In genomic region chr6:154318711-154319110, GRCh38 we compare ENCODE assay signal across 23 cellular contexts. TPM values are rescaled to one million over a fixed set of nuclear protein-coding genes. Genes with fewer than 3 reads are reported as not detected.
DNase-seq lines count a peak whose midpoint lies in the region; ATAC-seq, FAIRE-seq and TF ChIP-seq lines count a peak whose summit lies in the region.
"Had no signal": no experiment of that assay in that cellular context is flagged by ENCODE, and none has a peak within 500 bp of the region (broad histone marks: within the 10 kb centered on the region; RNA-seq: fewer than 3 reads in every experiment).

No MANE protein-coding gene starts in this region.

- 51% methylated on average over 1 of the region's 1 CpG for WGBS in hepatocyte (ENCODE audit: low lambda C conversion rate, missing lambda C conversion rate)
- WGBS in neuronal stem cell (ENCODE audit: extremely low coverage in 2 of 2, insufficient read length in 2 of 2, insufficient replicate concordance in 1 of 2), 2 donors: no CpG with 5 or more reads among the region's 1 CpG

- H3K27me3 Mint-ChIP-seq in activated T-cell treated with anti-CD3 and anti-CD28 coated beads, Interleukin-2, amount 50 U/mL, for 24 hours: no peaks in the 10 kb centered on the region
- H3K27me3 Mint-ChIP-seq: brain had no signal

- no peak overlapping the region for H2BK15ac ChIP-seq in neuronal stem cell (ENCODE audit: low read length)

- ATAC-seq in GM19395 (IDR thresholded peaks at IDR 0.05; ENCODE audit: unreplicated experiment) (peak; percentile 27), SK-N-SH treated with all-trans-retinoic acid at 6 μM for 48 hours (peak; percentile 34)
- ATAC-seq: left cardiac atrium had no signal

- H2AFZ ChIP-seq in hepatocyte (no peak overlapping the region), neuronal stem cell (ENCODE audit: low read length) (no peak overlapping the region)

- no peaks in the 10 kb centered on the region for H3K27me3 ChIP-seq in hepatocyte
- no peaks in the 10 kb centered on the region for H3K27me3 ChIP-seq in neuronal stem cell (ENCODE audit: control insufficient read depth in 3 of 3, insufficient read depth in 3 of 3, low read depth in 1 of 3, low read length in 3 of 3)
- H3K27me3 ChIP-seq: esophagus muscularis mucosa had no signal

- DNase-seq in hepatocyte (ENCODE audit: low spot score) (no peak), neuronal stem cell (ENCODE audit: low spot score) (no peak), NCI-H2171 (lab: John Stamatoyannopoulos, UW) (no peak), H4 (ENCODE audit: low spot score) (no peak)
- no peak for DNase-seq in activated T-cell treated with anti-CD3 and anti-CD28 coated beads, Interleukin-2, amount 50 U/mL, for 24 hours
- DNase-seq: activated CD4-positive, alpha-beta T cell treated with anti-CD3 and anti-CD28 coated beads, Interleukin-2, amount 50 U/mL, for 1 hour; C1 segment of cervical spinal cord; GDM1; Kasumi-1; left cardiac atrium; mesendoderm; naive B cell; NCI-H187; NCI-H2227 treated with DMSO at 0.1 percent for 48 hours; SHP77 treated with DMSO at 0.1 percent for 48 hours; T-helper 2 cell had no signal

- H2BK12ac ChIP-seq in neuronal stem cell (ENCODE audit: low read length): no peak overlapping the region

- H3K4me2 ChIP-seq in hepatocyte (peak overlapping the region; percentile 56), neuronal stem cell (ENCODE audit: insufficient read depth, low read length, poor library complexity, severe bottlenecking) (no peak overlapping the region)

- H2BK120ac ChIP-seq in neuronal stem cell (ENCODE audit: low read depth, low read length): no peak overlapping the region

- no peak overlapping the region for H3K14ac ChIP-seq in neuronal stem cell (ENCODE audit: low read length)

- H3K9me3 Mint-ChIP-seq in activated T-cell treated with anti-CD3 and anti-CD28 coated beads, Interleukin-2, amount 50 U/mL, for 24 hours: no peaks in the 10 kb centered on the region
- H3K9me3 Mint-ChIP-seq: activated T-helper 2 cell treated with anti-CD3 and anti-CD28 coated beads, Interferon-gamma antibody, Interleukin-2, Interleukin-4, amounts not matched to agents 10 μg/mL and 5 μg/mL and 100 μg/mL, durations not matched to agents 14 hours and 24 hours and 36 hours had no signal

- no peak overlapping the region for H3K18ac ChIP-seq in neuronal stem cell (ENCODE audit: low read length)

- H3K79me1 ChIP-seq in neuronal stem cell (ENCODE audit: low read depth, low read length): no peaks in the 10 kb centered on the region

- H3K4me1 ChIP-seq in hepatocyte (ENCODE audit: insufficient read depth) (peaks cover 8% of the 10 kb centered on the region), neuronal stem cell (ENCODE audit: control insufficient read depth in 2 of 2, insufficient read depth in 1 of 2, low read depth in 1 of 2, low read length in 2 of 2) (no peaks in the 10 kb centered on the region)
- H3K4me1 ChIP-seq: esophagus muscularis mucosa had no signal

- FAIRE-seq in A204.1 (lab: Jason Lieb, UNC): peak; percentile 82
- FAIRE-seq: colon had no signal

- H3K9me3 ChIP-seq in hepatocyte (ENCODE audit: low read depth): no peaks in the 10 kb centered on the region
- H3K9me3 ChIP-seq in neuronal stem cell (replicated peaks in 1 of 2; ENCODE audit: control insufficient read depth in 2 of 2, insufficient read depth in 1 of 2, low read depth in 1 of 2, low read length in 2 of 2): no peaks in the 10 kb centered on the region
- H3K9me3 ChIP-seq: esophagus muscularis mucosa had no signal

- H3K23ac ChIP-seq in neuronal stem cell (ENCODE audit: low read depth, low read length, poor library complexity): no peak overlapping the region

- no peak for TF ChIP-seq CTCF in hepatocyte (IDR thresholded peaks at IDR 0.05; ENCODE audit: poor library complexity)

- H3K79me2 ChIP-seq in hepatocyte: no peaks in the 10 kb centered on the region

- no peak overlapping the region for H3K4ac ChIP-seq in neuronal stem cell (ENCODE audit: low read length)

- H3K36me3 Mint-ChIP-seq in activated T-cell treated with anti-CD3 and anti-CD28 coated beads, Interleukin-2, amount 50 U/mL, for 24 hours (ENCODE audit: low read depth): no peaks in the 10 kb centered on the region
- H3K36me3 Mint-ChIP-seq: brain, naive B cell had no signal

- peaks cover 16% of the 10 kb centered on the region for H3K4me1 Mint-ChIP-seq in activated T-cell treated with anti-CD3 and anti-CD28 coated beads, Interleukin-2, amount 50 U/mL, for 24 hours (ENCODE audit: low read depth)
- H3K4me1 Mint-ChIP-seq: naive B cell had no signal

- no peak overlapping the region for H3K9ac ChIP-seq in neuronal stem cell (ENCODE audit: low read depth, low read length, poor library complexity)

- H3K36me3 ChIP-seq in hepatocyte (replicated peaks; ENCODE audit: insufficient read depth, low read depth) (no peaks in the 10 kb centered on the region), neuronal stem cell (replicated peaks in 1 of 2; ENCODE audit: control insufficient read depth in 2 of 2, insufficient read depth in 2 of 2, low read length in 2 of 2) (no peaks in the 10 kb centered on the region)
- H3K36me3 ChIP-seq: esophagus muscularis mucosa had no signal

- H4K91ac ChIP-seq in neuronal stem cell (ENCODE audit: low read depth, low read length, poor library complexity): no peak overlapping the region

- no peak overlapping the region for H2AK5ac ChIP-seq in neuronal stem cell (ENCODE audit: low read depth, low read length)

- no peak overlapping the region for H3K27ac Mint-ChIP-seq in activated T-cell treated with anti-CD3 and anti-CD28 coated beads, Interleukin-2, amount 50 U/mL, for 24 hours
- H3K27ac Mint-ChIP-seq: activated T-helper 2 cell treated with anti-CD3 and anti-CD28 coated beads, Interferon-gamma antibody, Interleukin-2, Interleukin-4, amounts not matched to agents 10 μg/mL and 5 μg/mL and 100 μg/mL, durations not matched to agents 14 hours and 24 hours and 36 hours; naive B cell had no signal

- no peak overlapping the region for H3K4me3 ChIP-seq in hepatocyte
- no peak overlapping the region for H3K4me3 ChIP-seq in neuronal stem cell (ENCODE audit: low read length in 2 of 2)
- H3K4me3 ChIP-seq: esophagus muscularis mucosa had no signal

- H2BK5ac ChIP-seq in neuronal stem cell (ENCODE audit: low read length): no peak overlapping the region

- H3K27ac ChIP-seq in hepatocyte (peak overlapping the region; percentile 51), neuronal stem cell (replicated peaks; ENCODE audit: low read length) (no peak overlapping the region)
- H3K27ac ChIP-seq: esophagus muscularis mucosa had no signal

- H3K9me2 ChIP-seq in hepatocyte (replicated peaks; ENCODE audit: insufficient read depth): no peaks in the 10 kb centered on the region

- H4K8ac ChIP-seq in neuronal stem cell (ENCODE audit: low read depth, low read length): no peak overlapping the region

- no peaks in the 10 kb centered on the region for H4K20me1 ChIP-seq in hepatocyte (ENCODE audit: insufficient read depth, poor library complexity, severe bottlenecking)

- no peak overlapping the region for H3K4me3 Mint-ChIP-seq in activated T-cell treated with anti-CD3 and anti-CD28 coated beads, Interleukin-2, amount 50 U/mL, for 24 hours
- H3K4me3 Mint-ChIP-seq: naive B cell had no signal

TF ChIP-seq in SK-N-SH treated with all-trans-retinoic acid at 6 μM for 48 hours, 23 proteins besides CTCF, POLR2A, EP300 and RAD21 (continues in another document):
- TF ChIP-seq CSRNP3 (CRISPR knock-in tag; IDR thresholded peaks at IDR 0.05) (no peak), ZC3H10 (CRISPR knock-in tag; IDR thresholded peaks at IDR 0.05) (no peak), ZNF565 (CRISPR knock-in tag; conservative IDR thresholded peaks at IDR 0.05; ENCODE audit: low read depth) (no peak), ISL1 (CRISPR knock-in tag; IDR thresholded peaks at IDR 0.05) (no peak), ZFP3 (CRISPR knock-in tag; IDR thresholded peaks at IDR 0.05) (no peak), OSR1 (CRISPR knock-in tag; IDR thresholded peaks at IDR 0.05) (no peak), ZFP30 (CRISPR knock-in tag; IDR thresholded peaks at IDR 0.05) (no peak)
- TF ChIP-seq, protein P1, sequence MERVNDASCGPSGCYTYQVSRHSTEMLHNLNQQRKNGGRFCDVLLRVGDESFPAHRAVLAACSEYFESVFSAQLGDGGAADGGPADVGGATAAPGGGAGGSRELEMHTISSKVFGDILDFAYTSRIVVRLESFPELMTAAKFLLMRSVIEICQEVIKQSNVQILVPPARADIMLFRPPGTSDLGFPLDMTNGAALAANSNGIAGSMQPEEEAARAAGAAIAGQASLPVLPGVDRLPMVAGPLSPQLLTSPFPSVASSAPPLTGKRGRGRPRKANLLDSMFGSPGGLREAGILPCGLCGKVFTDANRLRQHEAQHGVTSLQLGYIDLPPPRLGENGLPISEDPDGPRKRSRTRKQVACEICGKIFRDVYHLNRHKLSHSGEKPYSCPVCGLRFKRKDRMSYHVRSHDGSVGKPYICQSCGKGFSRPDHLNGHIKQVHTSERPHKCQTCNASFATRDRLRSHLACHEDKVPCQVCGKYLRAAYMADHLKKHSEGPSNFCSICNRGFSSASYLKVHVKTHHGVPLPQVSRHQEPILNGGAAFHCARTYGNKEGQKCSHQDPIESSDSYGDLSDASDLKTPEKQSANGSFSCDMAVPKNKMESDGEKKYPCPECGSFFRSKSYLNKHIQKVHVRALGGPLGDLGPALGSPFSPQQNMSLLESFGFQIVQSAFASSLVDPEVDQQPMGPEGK (CRISPR knock-in tag; IDR thresholded peaks at IDR 0.05; ENCODE audit: borderline replicate concordance): no peak

RNA-seq across cellular contexts. Expression of gene IPCEF1, which starts 37.9 kb away (rescaled TPM):
- total RNA-seq in hepatocyte: 0.80 and 0.84 TPM in 2 replicates
- polyA plus RNA-seq in hepatocyte: 1.2 TPM in 1 of 2 replicates, not detected in the other
- polyA plus RNA-seq in neuronal stem cell (2013, experiment 1 of 2): 0.21 TPM
- polyA plus RNA-seq in neuronal stem cell (2013, experiment 2 of 2): 0.25 TPM
- 0.54 and 1.1 TPM in 2 replicates for total RNA-seq in H4 (2014; rRNA removed; shearing (Covaris generic))
